21 cellular contexts compared by ENCODE assay signal in the genomic region with DNA sequence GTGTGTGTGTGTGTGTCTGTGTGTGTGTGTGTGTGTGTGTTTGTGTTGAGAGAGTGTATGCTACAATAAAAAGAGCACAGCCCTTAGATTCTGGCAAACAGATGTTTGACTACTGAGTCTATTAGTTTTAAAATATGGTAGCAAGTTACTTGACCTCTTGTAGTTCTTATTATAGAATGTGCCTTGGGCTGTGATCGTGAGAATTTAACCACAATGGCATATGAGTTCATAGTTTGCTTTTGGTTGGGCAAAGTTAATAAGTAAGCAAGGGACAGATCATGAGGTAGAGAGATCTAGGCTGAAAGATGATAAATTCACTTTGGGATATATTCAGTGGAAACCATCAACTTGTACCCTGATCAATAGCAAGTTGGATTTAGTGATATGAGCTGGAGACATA.
A peak's percentile ranks its signal among the peaks of the same experiment; 100 is the strongest.
DNase-seq lines count a peak whose midpoint lies in the region; ATAC-seq, FAIRE-seq and TF ChIP-seq lines count a peak whose summit lies in the region.
"Had no signal": no experiment of that assay in that cellular context is flagged by ENCODE, and none has a peak within 500 bp of the region (broad histone marks: within the 10 kb centered on the region; RNA-seq: fewer than 3 reads in every experiment).

No MANE protein-coding gene starts in this region.

- intact Hi-C loops in gastrocnemius medialis (cut with DNase I; ENCODE audit: low total_unique reads), result no loop called here

- no peak overlapping the region for H3K27ac ChIP-seq in gastrocnemius medialis
- H3K27ac ChIP-seq: 22Rv1, esophagus muscularis mucosa, RWPE1 had no signal

- no peaks in the 10 kb centered on the region for H3K27me3 ChIP-seq in gastrocnemius medialis
- H3K27me3 ChIP-seq: esophagus muscularis mucosa had no signal

- no peaks in the 10 kb centered on the region for H3K4me1 ChIP-seq in gastrocnemius medialis
- H3K4me1 ChIP-seq: esophagus muscularis mucosa had no signal

- TF ChIP-seq CTCF in gastrocnemius medialis (IDR thresholded peaks at IDR 0.05 in 4 of 5, conservative IDR thresholded peaks at IDR 0.05 in 1 of 5), result no peak

- ATAC-seq in HG02798 (IDR thresholded peaks at IDR 0.05; ENCODE audit: poor library complexity, unreplicated experiment), result peak; percentile 75
- no peak for ATAC-seq in gastrocnemius medialis

- H3K36me3 ChIP-seq in gastrocnemius medialis, result no peaks in the 10 kb centered on the region
- H3K36me3 ChIP-seq: esophagus muscularis mucosa had no signal

- peak; percentile 7 for DNase-seq in DMS53 (lab: John Stamatoyannopoulos, UW)
- DNase-seq in DMS53 treated with DMSO at 0.1 percent for 48 hours (lab: John Stamatoyannopoulos, UW; ENCODE audit: unreplicated experiment), result no peak
- peak; percentile 88 for DNase-seq in RCC 7860 (ENCODE audit: low spot score)
- DNase-seq in urothelium cell line (ENCODE audit: low spot score), result no peak
- DNase-seq in activated gamma-delta T cell treated with Interleukin-2 at 50 U/mL for 16 hours, result no peak
- no peak for DNase-seq in gastrocnemius medialis
- no peak for DNase-seq in NCI-H2107 (lab: John Stamatoyannopoulos, UW)
- DNase-seq: activated CD4-positive, CD25-positive, alpha-beta regulatory T cell; activated naive CD4-positive, alpha-beta T cell; CD8-positive, alpha-beta memory T cell; cortex of kidney; GDM1; HCEC 1CT; IMR-90; naive B cell; NCI-H1048; T-helper 1 cell had no signal

- H3K4me3 ChIP-seq in gastrocnemius medialis, result no peak overlapping the region
- H3K4me3 ChIP-seq: esophagus muscularis mucosa had no signal

- FAIRE-seq in RCC 7860 (lab: Jason Lieb, UNC) (peak; percentile 97), urothelium cell line (lab: Jason Lieb, UNC) (peak; percentile 23)

- no peaks in the 10 kb centered on the region for H3K9me3 ChIP-seq in gastrocnemius medialis
- H3K9me3 ChIP-seq: esophagus muscularis mucosa had no signal

- in situ Hi-C loops in gastrocnemius medialis (cut with MboI; ENCODE audit: low sequenced_read_pairs in 4 of 4), result no loop called here

- no peak for TF ChIP-seq POLR2A in gastrocnemius medialis (IDR thresholded peaks at IDR 0.05)

Comparison
In these comparisons a context has a peak if more than half of its experiments do, and no peak if none do; other contexts are left out.
1. DNase-seq: peak in DMS53 (single experiment) and RCC 7860 (single experiment); none in DMS53 treated with DMSO at 0.1 percent for 48 hours (single experiment), urothelium cell line (single experiment), activated gamma-delta T cell treated with Interleukin-2 at 50 U/mL for 16 hours (single experiment), gastrocnemius medialis (0 of 2) and NCI-H2107 (single experiment).